8 cellular contexts compared by ENCODE assay signal in the genomic region with DNA sequence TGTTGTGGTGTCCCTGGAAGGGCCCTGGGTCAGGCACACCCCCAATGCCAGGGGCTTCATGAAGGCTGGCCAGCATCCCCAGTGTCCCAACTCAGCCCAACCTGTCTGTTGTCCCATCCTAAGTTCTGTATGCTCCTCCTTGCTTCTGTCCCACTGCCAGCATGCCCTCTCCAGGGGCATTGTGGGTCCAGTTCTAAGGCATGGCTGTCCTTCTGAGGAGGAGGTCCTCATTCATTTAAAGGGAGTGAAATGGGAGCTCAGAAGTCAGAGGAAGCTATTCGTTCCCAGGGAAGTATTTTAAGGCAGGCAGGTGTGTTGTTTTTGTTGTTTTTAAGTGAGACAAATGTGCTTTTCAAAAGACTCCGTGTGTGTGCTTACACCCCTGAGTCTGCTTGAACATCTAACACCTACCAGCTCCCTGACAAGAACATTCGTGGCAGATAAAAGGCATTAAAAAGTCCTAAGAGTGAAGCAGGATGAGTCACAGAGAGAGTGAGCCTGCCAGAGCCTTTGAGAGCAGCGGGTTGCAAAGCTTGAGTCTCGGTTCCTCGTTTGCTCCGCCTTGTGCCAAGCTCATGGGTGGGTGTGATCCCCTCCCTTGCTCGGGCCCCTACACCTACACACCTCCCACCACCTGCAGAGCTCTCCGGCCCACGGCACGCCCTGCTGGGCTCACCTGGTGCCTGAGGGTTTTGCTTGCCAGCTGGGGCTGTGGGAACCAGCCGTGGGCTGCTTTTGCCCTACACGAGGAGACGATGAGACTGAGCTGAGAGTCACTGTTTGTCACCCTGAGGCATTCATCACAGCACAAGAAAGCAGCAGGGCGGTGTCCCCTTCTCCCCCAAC.
DNase-seq lines count a peak whose midpoint lies in the region; ATAC-seq and TF ChIP-seq lines count a peak whose summit lies in the region.

No MANE protein-coding gene starts in this region.

- H3K18ac ChIP-seq in mesenchymal stem cell (ENCODE audit: low read depth in 1 of 2, low read length in 2 of 2): no peak overlapping the region

- no peaks in the 10 kb centered on the region for H3K27me3 ChIP-seq in MG63
- no peaks in the 10 kb centered on the region for H3K27me3 ChIP-seq in mesenchymal stem cell (ENCODE audit: control insufficient read depth in 1 of 2, insufficient read depth in 1 of 2, low read length in 2 of 2)
- peaks cover 0 to 75% (median 0%) of the 10 kb centered on the region in 4 donors for H3K27me3 ChIP-seq in esophagus muscularis mucosa

- no peaks in the 10 kb centered on the region for H3K36me3 Mint-ChIP-seq in activated T-cell treated with anti-CD3 and anti-CD28 coated beads, Interleukin-2, amount 50 U/mL, for 4 hours (ENCODE audit: insufficient read depth)

- H3K9me3 ChIP-seq in MG63: no peaks in the 10 kb centered on the region
- no peaks in the 10 kb centered on the region for H3K9me3 ChIP-seq in mesenchymal stem cell (ENCODE audit: control insufficient read depth, low read length)
- no peaks in the 10 kb centered on the region for H3K9me3 ChIP-seq in esophagus muscularis mucosa

- H3K14ac ChIP-seq in mesenchymal stem cell (ENCODE audit: low read length in 2 of 2): no peak overlapping the region

- H3K4me1 Mint-ChIP-seq in activated T-cell treated with anti-CD3 and anti-CD28 coated beads, Interleukin-2, amount 50 U/mL, for 4 hours (ENCODE audit: low read depth): peaks cover 25% of the 10 kb centered on the region

- H3K36me3 ChIP-seq in MG63: no peaks in the 10 kb centered on the region
- peaks cover 3 to 4% of the 10 kb centered on the region in 2 experiments for H3K36me3 ChIP-seq in mesenchymal stem cell (ENCODE audit: control insufficient read depth in 1 of 2, insufficient read depth in 2 of 2, low read depth in 1 of 2, low read length in 2 of 2)
- H3K36me3 ChIP-seq in esophagus muscularis mucosa: no peaks in the 10 kb centered on the region

- no peak overlapping the region for H4K8ac ChIP-seq in mesenchymal stem cell (ENCODE audit: low read length)

- 10% methylated on average over 14 of the region's 15 CpGs for WGBS in mesenchymal stem cell
- WGBS in esophagus muscularis mucosa: 22% methylated on average over 15 of the region's 15 CpGs

- no peak for TF ChIP-seq POLR2A in esophagus muscularis mucosa (IDR thresholded peaks at IDR 0.05; ENCODE audit: low read depth)

- H3K4me3 ChIP-seq in MG63: no peak overlapping the region
- peak overlapping the region in 1 of 2 experiments; percentile 72 for H3K4me3 ChIP-seq in mesenchymal stem cell (ENCODE audit: insufficient read depth in 1 of 2, low read depth in 1 of 2, low read length in 2 of 2)
- no peak overlapping the region for H3K4me3 ChIP-seq in esophagus muscularis mucosa

- H2BK120ac ChIP-seq in mesenchymal stem cell (ENCODE audit: low read depth, low read length): no peak overlapping the region

- no peaks in the 10 kb centered on the region for H3K9me3 Mint-ChIP-seq in activated T-cell treated with anti-CD3 and anti-CD28 coated beads, Interleukin-2, amount 50 U/mL, for 4 hours

- intact Hi-C loops in esophagus muscularis mucosa (cut with DNase I): no loop called here

- no peak for TF ChIP-seq CTCF in esophagus muscularis mucosa (IDR thresholded peaks at IDR 0.05)

- H3K23ac ChIP-seq in mesenchymal stem cell (ENCODE audit: low read length in 2 of 2): no peak overlapping the region

- ATAC-seq in GM18511 (IDR thresholded peaks at IDR 0.05; ENCODE audit: unreplicated experiment) (peak; percentile 95), GM21825 (IDR thresholded peaks at IDR 0.05; ENCODE audit: unreplicated experiment) (peak; percentile 88)
- ATAC-seq in activated T-cell treated with anti-CD3 and anti-CD28 coated beads, Interleukin-2, amount 50 U/mL, for 4 hours: peak; percentile 90 to 92

- no peak overlapping the region for H2BK15ac ChIP-seq in mesenchymal stem cell (ENCODE audit: low read depth, poor library complexity, severe bottlenecking)

- peak overlapping the region; percentile 0 for H3K4me2 ChIP-seq in mesenchymal stem cell (ENCODE audit: low read length, poor library complexity, severe bottlenecking)

- H2AK5ac ChIP-seq in mesenchymal stem cell (ENCODE audit: low read length, severe bottlenecking): no peak overlapping the region

- no peak overlapping the region for H3K4ac ChIP-seq in mesenchymal stem cell (ENCODE audit: low read depth in 1 of 2, low read length in 2 of 2)

- DNase-seq in MG63 (peak; percentile 39), mesenchymal stem cell (peak; percentile 31), esophagus muscularis mucosa (ENCODE audit: extremely low spot score) (no peak), Kasumi-1 (lab: John Stamatoyannopoulos, UW) (no peak), NCI-H187 (lab: John Stamatoyannopoulos, UW) (no peak)
- DNase-seq in activated T-cell treated with anti-CD3 and anti-CD28 coated beads, Interleukin-2, amount 50 U/mL, for 4 hours: peak; percentile 32

- H2AFZ ChIP-seq in mesenchymal stem cell (ENCODE audit: low read depth, low read length): no peak overlapping the region

- H3K79me1 ChIP-seq in mesenchymal stem cell (replicated peaks; ENCODE audit: low read length, poor library complexity, severe bottlenecking): peaks cover 2% of the 10 kb centered on the region

- H3K4me3 Mint-ChIP-seq in activated T-cell treated with anti-CD3 and anti-CD28 coated beads, Interleukin-2, amount 50 U/mL, for 4 hours: peak overlapping the region; percentile 46

- peaks cover 23% of the 10 kb centered on the region for H3K4me1 ChIP-seq in mesenchymal stem cell (ENCODE audit: control insufficient read depth, insufficient read depth, low read depth, low read length)
- peaks cover 0 to 4% (median 2%) of the 10 kb centered on the region in 4 donors for H3K4me1 ChIP-seq in esophagus muscularis mucosa

- no peak overlapping the region for H2BK12ac ChIP-seq in mesenchymal stem cell (ENCODE audit: low read length in 2 of 2)

- H3K27me3 Mint-ChIP-seq in activated T-cell treated with anti-CD3 and anti-CD28 coated beads, Interleukin-2, amount 50 U/mL, for 4 hours (ENCODE audit: low read depth): peaks cover 16% of the 10 kb centered on the region

- TF ChIP-seq EP300 in esophagus muscularis mucosa (IDR thresholded peaks at IDR 0.05): no peak

- H3K27ac ChIP-seq in mesenchymal stem cell (ENCODE audit: low read length, poor library complexity, severe bottlenecking) (no peak overlapping the region), esophagus muscularis mucosa (replicated peaks in 1 of 4) (no peak overlapping the region)

- H4K91ac ChIP-seq in mesenchymal stem cell (ENCODE audit: low read length): no peak overlapping the region

- peak overlapping the region; percentile 52 for H3K9ac ChIP-seq in mesenchymal stem cell (ENCODE audit: low read length)

- no peak overlapping the region for H2BK5ac ChIP-seq in mesenchymal stem cell (ENCODE audit: low read depth, low read length, poor library complexity, severe bottlenecking)

Comparison
In these comparisons a context has a peak if more than half of its experiments do, and no peak if none do; other contexts are left out.
1. DNase-seq: peak in MG63 (single experiment), activated T-cell treated with anti-CD3 and anti-CD28 coated beads, Interleukin-2, amount 50 U/mL, for 4 hours (single experiment) and mesenchymal stem cell (single experiment); none in esophagus muscularis mucosa (single experiment), Kasumi-1 (0 of 2) and NCI-H187 (0 of 2).
2. Peak in every context shown above with its lines, with median percentiles within 50 percentile points of each other: ATAC-seq.